8 cellular contexts compared by ENCODE assay signal in genomic region chr17:39626671-39627169, GRCh38. TPM values are rescaled to one million over a fixed set of nuclear protein-coding genes. Genes with fewer than 3 reads are reported as not detected.
A peak's percentile ranks its signal among the peaks of the same experiment; 100 is the strongest.
DNase-seq lines count a peak whose midpoint lies in the region; ATAC-seq and TF ChIP-seq lines count a peak whose summit lies in the region.

TSS of gene PPP1R1B (plus strand) at chr17:39626952. CDS start at chr17:39627393, 441 bp downstream.

- H3K9ac ChIP-seq in ES-I3 (ENCODE audit: low read depth, low read length) = peak within 1 kb of the TSS; percentile 69; the same call in 1 of the 2 replicates

- H3K4me1 ChIP-seq in ES-I3 (ENCODE audit: insufficient read depth, low read length) = peaks cover 31% of the 10 kb centered on the region
- peaks cover 0 to 27% of the 10 kb centered on the region in 2 donors for H3K4me1 ChIP-seq in right atrium auricular region
- peaks cover 5% of the 10 kb centered on the region; the same call in 1 of the 2 replicates for H3K4me1 ChIP-seq in SJCRH30

- H3K9me3 ChIP-seq in ES-I3 (ENCODE audit: control insufficient read depth, insufficient read depth, low read length) (no peaks in the 10 kb centered on the region), WERI-Rb-1 (ENCODE audit: severe bottlenecking) (no peaks in the 10 kb centered on the region), right atrium auricular region (no peaks in the 10 kb centered on the region), SJCRH30 (replicated peaks) (no peaks in the 10 kb centered on the region)

- DNase-seq in WERI-Rb-1 = peak; percentile 56
- DNase-seq in right atrium auricular region (ENCODE audit: low spot score) = no peak
- peak; percentile 83 for DNase-seq in putamen (ENCODE audit: low spot score)
- no peak for DNase-seq in SJCRH30
- DNase-seq in NCI-H345 treated with DMSO at 0.1 percent for 48 hours (lab: John Stamatoyannopoulos, UW; ENCODE audit: unreplicated experiment) = no peak

- ATAC-seq in HG02852 (IDR thresholded peaks at IDR 0.05; ENCODE audit: unreplicated experiment) (no peak), GM18520 (IDR thresholded peaks at IDR 0.05; ENCODE audit: unreplicated experiment) (no peak)

- H3K27ac ChIP-seq in WERI-Rb-1 = no peak within 1 kb of the TSS
- no peak within 1 kb of the TSS for H3K27ac ChIP-seq in right atrium auricular region
- no peak within 1 kb of the TSS for H3K27ac ChIP-seq in SJCRH30

- peak within 1 kb of the TSS; percentile 66 for H3K4me3 ChIP-seq in WERI-Rb-1 (ENCODE audit: low read depth, low read length)
- H3K4me3 ChIP-seq in right atrium auricular region = peak within 1 kb of the TSS; percentile 48
- H3K4me3 ChIP-seq in SJCRH30 = no peak within 1 kb of the TSS

- H3K36me3 ChIP-seq in ES-I3 (ENCODE audit: insufficient read depth, low read length) (no peaks in the 10 kb centered on the region), WERI-Rb-1 (no peaks in the 10 kb centered on the region), right atrium auricular region (no peaks in the 10 kb centered on the region), SJCRH30 (no peaks in the 10 kb centered on the region)

- TF ChIP-seq CTCF in WERI-Rb-1 (IDR thresholded peaks at IDR 0.05; ENCODE audit: low read depth, low read length) (no peak), right atrium auricular region (IDR thresholded peaks at IDR 0.05) (no peak)

- H3K27me3 ChIP-seq in WERI-Rb-1 (ENCODE audit: insufficient read depth, low read depth, severe bottlenecking) = peaks cover 4% of the 10 kb centered on the region
- H3K27me3 ChIP-seq in right atrium auricular region = peaks cover 0 to 8% of the 10 kb centered on the region in 2 donors
- peaks cover 15% of the 10 kb centered on the region; the same call in 1 of the 2 replicates for H3K27me3 ChIP-seq in SJCRH30

RNA-seq across cellular contexts. Expression of gene PPP1R1B, which starts in this region (rescaled TPM):
- total RNA-seq in right atrium auricular region = 1 to 10 TPM in 1 of 2 donors, not detected in 1; 6.7 TPM
- total RNA-seq in SJCRH30 (2014; rRNA removed; shearing (Covaris generic)) = not detected in 2 replicates

Comparison
In these comparisons a context has a peak if more than half of its experiments do, and no peak if none do; other contexts are left out.
1. DNase-seq: peak in WERI-Rb-1 (single experiment) and putamen (single experiment); none in right atrium auricular region (single experiment), SJCRH30 (0 of 2) and NCI-H345 treated with DMSO at 0.1 percent for 48 hours (single experiment).